Comparison of ENCODE assay signal across 26 cellular contexts in the genomic region with DNA sequence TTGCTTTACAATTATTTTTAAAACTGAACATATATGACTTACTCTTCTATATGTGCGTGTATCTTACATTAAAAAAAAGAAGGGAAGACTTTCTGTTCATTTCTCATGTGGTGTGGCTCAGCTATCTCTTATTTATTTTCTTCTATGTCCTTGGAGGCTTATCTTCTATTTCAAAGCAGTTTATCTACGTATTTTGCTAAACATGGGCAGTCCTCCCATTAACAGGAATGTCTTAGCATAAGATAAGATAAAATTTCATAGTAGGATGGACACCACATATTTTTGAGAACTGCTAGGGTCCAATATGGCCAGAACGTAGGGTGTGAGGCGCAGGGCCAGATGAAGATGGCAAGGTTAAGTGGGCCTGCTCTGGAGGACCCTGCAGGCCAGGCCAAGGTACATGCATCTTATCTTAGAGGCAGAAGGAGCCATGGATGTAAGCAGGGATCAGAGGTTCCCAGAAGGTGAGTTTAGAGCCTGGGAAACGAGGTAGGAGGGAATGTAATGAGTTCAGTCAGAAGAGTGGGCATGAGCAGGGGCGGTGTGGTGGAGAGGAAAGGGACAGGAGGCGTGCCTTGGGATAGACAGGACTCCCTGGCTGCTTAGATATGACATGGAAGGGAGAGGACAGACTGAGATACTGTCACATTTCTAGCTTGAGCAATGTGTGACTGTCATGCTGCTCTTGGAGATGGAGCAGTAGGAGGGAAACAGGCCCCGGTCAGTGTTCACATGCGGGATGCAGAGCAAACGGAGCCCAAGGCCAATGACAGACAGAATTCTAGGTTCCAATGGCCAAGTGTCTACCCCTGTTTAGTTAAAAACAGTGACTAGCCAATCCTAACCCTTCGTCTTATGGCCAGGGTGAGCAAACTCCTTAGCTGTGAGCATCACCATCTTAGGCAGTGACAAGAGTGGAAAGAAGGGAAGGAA.
DNase-seq lines count a peak whose midpoint lies in the region; ATAC-seq, FAIRE-seq and TF ChIP-seq lines count a peak whose summit lies in the region.
"Had no signal": no experiment of that assay in that cellular context is flagged by ENCODE, and none has a peak within 500 bp of the region (broad histone marks: within the 10 kb centered on the region; RNA-seq: fewer than 3 reads in every experiment).

No MANE protein-coding gene starts in this region.

- ATAC-seq in Panc1: no peak
- no peak for ATAC-seq in GM21423 (IDR thresholded peaks at IDR 0.05; ENCODE audit: unreplicated experiment)
- no peak for ATAC-seq in GM21447 (IDR thresholded peaks at IDR 0.05; ENCODE audit: unreplicated experiment)
- ATAC-seq: GM23338 had no signal

- CTCF ChIA-PET in Panc1 (lab: Charles Lee): no interaction called here

- H3K9ac ChIP-seq in endodermal cell (ENCODE audit: extremely low read depth, low read length, poor library complexity, severe bottlenecking) (no peak overlapping the region), mesenchymal stem cell (ENCODE audit: low read length) (no peak overlapping the region), neural progenitor cell (no peak overlapping the region)

- POLR2A ChIA-PET in Panc1 (lab: Charles Lee): no interaction called here

- no peak for TF ChIP-seq POLR2A in H54 (IDR thresholded peaks at IDR 0.05; ENCODE audit: low read depth, low read length)

- H3K4me3 Mint-ChIP-seq in endodermal cell (no peak overlapping the region), neural progenitor cell (peak overlapping the region; percentile 33)
- H3K4me3 Mint-ChIP-seq: CD4-positive, alpha-beta memory T cell; GM23338 had no signal

- peak overlapping the region in 1 of 2 experiments; percentile 50 for H3K14ac ChIP-seq in mesenchymal stem cell (ENCODE audit: low read length in 2 of 2)

- no peaks in the 10 kb centered on the region for H3K79me2 ChIP-seq in neural progenitor cell (ENCODE audit: low read depth)

- peak overlapping the region in 1 of 2 experiments; percentile 46 for H3K4ac ChIP-seq in mesenchymal stem cell (ENCODE audit: low read depth in 1 of 2, low read length in 2 of 2)

- peak overlapping the region; percentile 60 for H2AK5ac ChIP-seq in mesenchymal stem cell (ENCODE audit: low read length, severe bottlenecking)

- peak overlapping the region; percentile 73 for H2BK15ac ChIP-seq in mesenchymal stem cell (ENCODE audit: low read depth, poor library complexity, severe bottlenecking)

- H3K4me2 ChIP-seq in mesenchymal stem cell (ENCODE audit: low read length, poor library complexity, severe bottlenecking) (no peak overlapping the region), neural progenitor cell (no peak overlapping the region)
- H3K4me2 ChIP-seq: GM23338 had no signal

- FAIRE-seq in H54 (lab: Jason Lieb, UNC): no peak
- FAIRE-seq: GM12891 had no signal

- BruUV-seq in Panc1 (replicated peaks; lab: Mats Ljungman, UMichigan): no TSS peak

- H4K8ac ChIP-seq in mesenchymal stem cell (ENCODE audit: low read length): peak overlapping the region; percentile 74

- DNase-seq in Panc1 (ENCODE audit: low read depth, low spot score) (no peak), endodermal cell (peak; percentile 44), mesenchymal stem cell (no peak), neural progenitor cell (ENCODE audit: low spot score) (no peak), H54 (ENCODE audit: insufficient read length, low spot score) (no peak)
- DNase-seq: C1 segment of cervical spinal cord; CD4-positive, alpha-beta memory T cell; COR-L47; DMS79 treated with DMSO at 0.1 percent for 48 hours; GF-D8; Karpas-422; NCI-H1092 treated with DMSO at 0.1 percent for 48 hours; NCI-H1436; NCI-H187; NCI-H2081 treated with DMSO at 0.1 percent for 48 hours; NCI-H2171; NCI-H226; NCI-H510A; NCI-H69; Peyer's patch; SHP77 treated with DMSO at 0.1 percent for 48 hours had no signal

- peaks cover under 1% of the 10 kb centered on the region for H3F3A ChIP-seq in neural progenitor cell (ENCODE audit: low read depth)

- no peak overlapping the region for H3K23ac ChIP-seq in mesenchymal stem cell (ENCODE audit: low read length in 2 of 2)

- H3K9me3 ChIP-seq in Panc1 (ENCODE audit: control insufficient read depth, insufficient read depth, low read depth, low read length) (no peaks in the 10 kb centered on the region), endodermal cell (ENCODE audit: control insufficient read depth, low read length) (peaks cover 4% of the 10 kb centered on the region), mesenchymal stem cell (ENCODE audit: control insufficient read depth, low read length) (no peaks in the 10 kb centered on the region), neural progenitor cell (ENCODE audit: low read depth) (no peaks in the 10 kb centered on the region)
- H3K9me3 ChIP-seq: HAP-1, Peyer's patch had no signal

- H3K27me3 Mint-ChIP-seq in endodermal cell (ENCODE audit: insufficient read depth) (peaks cover 11% of the 10 kb centered on the region), neural progenitor cell (ENCODE audit: insufficient read depth, low read depth) (peaks cover 2% of the 10 kb centered on the region)

- peaks cover 6% of the 10 kb centered on the region for H3K9me3 Mint-ChIP-seq in endodermal cell
- H3K9me3 Mint-ChIP-seq in neural progenitor cell: no peaks in the 10 kb centered on the region

- no peaks in the 10 kb centered on the region for H4K20me1 ChIP-seq in neural progenitor cell (ENCODE audit: low read depth)

- peak overlapping the region; percentile 92 for H4K91ac ChIP-seq in mesenchymal stem cell (ENCODE audit: low read length)

- H3K27me3 ChIP-seq in Panc1 (ENCODE audit: control insufficient read depth, insufficient read depth, low read length): no peaks in the 10 kb centered on the region
- no peaks in the 10 kb centered on the region for H3K27me3 ChIP-seq in endodermal cell (ENCODE audit: control insufficient read depth, insufficient read depth, low read length, poor library complexity, severe bottlenecking)
- H3K27me3 ChIP-seq in mesenchymal stem cell (ENCODE audit: control insufficient read depth in 1 of 2, insufficient read depth in 1 of 2, low read length in 2 of 2): peaks cover 0 to 27% of the 10 kb centered on the region in 2 experiments
- H3K27me3 ChIP-seq in neural progenitor cell: no peaks in the 10 kb centered on the region
- H3K27me3 ChIP-seq: Peyer's patch had no signal

- no peaks in the 10 kb centered on the region for H3K79me1 ChIP-seq in mesenchymal stem cell (replicated peaks; ENCODE audit: low read length, poor library complexity, severe bottlenecking)

- H3K36me3 Mint-ChIP-seq in endodermal cell (ENCODE audit: low read depth) (no peaks in the 10 kb centered on the region), neural progenitor cell (no peaks in the 10 kb centered on the region)
- H3K36me3 Mint-ChIP-seq: CD4-positive, alpha-beta memory T cell had no signal

- no peaks in the 10 kb centered on the region for H3K36me3 ChIP-seq in Panc1 (ENCODE audit: control insufficient read depth, insufficient read depth, low read length)
- H3K36me3 ChIP-seq in endodermal cell (ENCODE audit: control insufficient read depth, insufficient read depth, low read length): no peaks in the 10 kb centered on the region
- no peaks in the 10 kb centered on the region for H3K36me3 ChIP-seq in mesenchymal stem cell (ENCODE audit: control insufficient read depth in 1 of 2, insufficient read depth in 2 of 2, low read depth in 1 of 2, low read length in 2 of 2)
- H3K36me3 ChIP-seq in neural progenitor cell: no peaks in the 10 kb centered on the region
- H3K36me3 ChIP-seq: HAP-1, Peyer's patch had no signal

- H2BK12ac ChIP-seq in mesenchymal stem cell (ENCODE audit: low read length in 2 of 2): peak overlapping the region; percentile 89 to 98

- TF ChIP-seq CTCF in Panc1 (IDR thresholded peaks at IDR 0.05): no peak
- no peak for TF ChIP-seq CTCF in endodermal cell (conservative IDR thresholded peaks at IDR 0.05)
- TF ChIP-seq CTCF in neural progenitor cell (IDR thresholded peaks at IDR 0.05): no peak

- H2BK120ac ChIP-seq in mesenchymal stem cell (ENCODE audit: low read depth, low read length): peak overlapping the region; percentile 86

- H3K18ac ChIP-seq in mesenchymal stem cell (ENCODE audit: low read depth in 1 of 2, low read length in 2 of 2): peak overlapping the region; percentile 64 to 73

- H3K27ac Mint-ChIP-seq in endodermal cell: no peak overlapping the region
- H3K27ac Mint-ChIP-seq in neural progenitor cell: peak overlapping the region; percentile 18
- H3K27ac Mint-ChIP-seq: CD4-positive, alpha-beta memory T cell; GM23338 had no signal

- H3K27ac ChIP-seq in Panc1 (ENCODE audit: low read length): peak overlapping the region; percentile 89
- no peak overlapping the region for H3K27ac ChIP-seq in endodermal cell (ENCODE audit: low read depth, low read length)
- H3K27ac ChIP-seq in mesenchymal stem cell (ENCODE audit: low read length, poor library complexity, severe bottlenecking): no peak overlapping the region
- H3K27ac ChIP-seq in neural progenitor cell: no peak overlapping the region
- H3K27ac ChIP-seq: Peyer's patch had no signal

- WGBS in endodermal cell (ENCODE audit: insufficient coverage in 1 of 2, insufficient read length in 1 of 2), 2 experiments: 90 to 92% methylated on average over 8 to 11 of the region's 11 CpGs
- 91% methylated on average over 9 of the region's 11 CpGs for WGBS in mesenchymal stem cell

- H3K4me3 ChIP-seq in Panc1 (ENCODE audit: low read depth in 2 of 2, low read length in 2 of 2) (no peak overlapping the region), endodermal cell (ENCODE audit: low read length) (no peak overlapping the region), mesenchymal stem cell (ENCODE audit: insufficient read depth in 1 of 2, low read depth in 1 of 2, low read length in 2 of 2) (no peak overlapping the region), neural progenitor cell (no peak overlapping the region)
- H3K4me3 ChIP-seq: GM23338, HAP-1, Peyer's patch had no signal

- peaks cover 31% of the 10 kb centered on the region for H3K4me1 Mint-ChIP-seq in endodermal cell
- peaks cover 34% of the 10 kb centered on the region for H3K4me1 Mint-ChIP-seq in neural progenitor cell
- H3K4me1 Mint-ChIP-seq: CD4-positive, alpha-beta memory T cell had no signal

- in situ Hi-C loops in Panc1 (cut with HindIII; ENCODE audit: low pct_unique_long_range_greater_than_20kb, low sequenced_read_pairs): no loop called here

- H2AFZ ChIP-seq in mesenchymal stem cell (ENCODE audit: low read depth, low read length) (no peak overlapping the region), neural progenitor cell (replicated peaks) (no peak overlapping the region)
- H2AFZ ChIP-seq: GM23338 had no signal

- no peak overlapping the region for H2BK5ac ChIP-seq in mesenchymal stem cell (ENCODE audit: low read depth, low read length, poor library complexity, severe bottlenecking)

- intact Hi-C loops in Panc1 (cut with micrococcal nuclease; ENCODE audit: unreplicated experiment): no loop called here

- peaks cover 20% of the 10 kb centered on the region for H3K4me1 ChIP-seq in Panc1 (ENCODE audit: control insufficient read depth, insufficient read depth, low read length)
- H3K4me1 ChIP-seq in endodermal cell (ENCODE audit: control insufficient read depth, insufficient read depth, low read length): peaks cover 5% of the 10 kb centered on the region
- peaks cover 28% of the 10 kb centered on the region for H3K4me1 ChIP-seq in mesenchymal stem cell (ENCODE audit: control insufficient read depth, insufficient read depth, low read depth, low read length)
- no peaks in the 10 kb centered on the region for H3K4me1 ChIP-seq in neural progenitor cell
